Comparison of ENCODE assay signal across 22 cellular contexts in genomic region chrX:148448686-148449085, GRCh38. TPM values are rescaled to one million over a fixed set of nuclear protein-coding genes. Genes with fewer than 3 reads are reported as not detected.
DNase-seq lines count a peak whose midpoint lies in the region; ATAC-seq and TF ChIP-seq lines count a peak whose summit lies in the region.
"Had no signal": no experiment of that assay in that cellular context is flagged by ENCODE, and none has a peak within 500 bp of the region (broad histone marks: within the 10 kb centered on the region; RNA-seq: fewer than 3 reads in every experiment).

No MANE protein-coding gene starts in this region.

- no peaks in the 10 kb centered on the region for H3K36me3 ChIP-seq in OCI-LY3 (replicated peaks; ENCODE audit: low read depth, low read length)

- no peaks in the 10 kb centered on the region for H3K9me3 ChIP-seq in OCI-LY3 (ENCODE audit: insufficient read depth, low read length)

- H3K27me3 ChIP-seq in OCI-LY3 (ENCODE audit: low read depth, low read length), result peaks cover 9% of the 10 kb centered on the region; the same call in 1 of the 2 replicates

- no peak overlapping the region for H2AFZ ChIP-seq in OCI-LY3 (ENCODE audit: low read depth, low read length)

- ATAC-seq in GM18502 (IDR thresholded peaks at IDR 0.05; ENCODE audit: poor library complexity, unreplicated experiment) (peak; percentile 67), GM21576 (IDR thresholded peaks at IDR 0.05; ENCODE audit: unreplicated experiment) (peak; percentile 49)
- ATAC-seq: HepG2, PC-3, T-cell had no signal

- no peak overlapping the region for H3K27ac ChIP-seq in OCI-LY3 (ENCODE audit: low read length)

- H3K4me3 ChIP-seq in OCI-LY3 (ENCODE audit: low read length) (peak overlapping the region; percentile 22; the same call in 1 of the 2 replicates), foreskin fibroblast (ENCODE audit: low read depth in 1 of 2, low read length in 2 of 2) (no peak overlapping the region)

- peaks cover 16% of the 10 kb centered on the region for H3K4me1 ChIP-seq in OCI-LY3 (ENCODE audit: low read length)

- no peak for TF ChIP-seq CTCF in OCI-LY3 (IDR thresholded peaks at IDR 0.05; ENCODE audit: low read depth, low read length)
- TF ChIP-seq CTCF in foreskin fibroblast (IDR thresholded peaks at IDR 0.05; ENCODE audit: low read depth, low read length), result no peak

- peak overlapping the region; percentile 62 for H3K4me2 ChIP-seq in OCI-LY3 (ENCODE audit: low read length)

- DNase-seq in renal cortical epithelial cell (ENCODE audit: low read depth) (peak; percentile 55), C1 segment of cervical spinal cord (lab: John Stamatoyannopoulos, UW) (no peak), foreskin fibroblast (no peak), NCI-H2227 (lab: John Stamatoyannopoulos, UW; ENCODE audit: unreplicated experiment) (no peak), HuH-7 (ENCODE audit: low spot score) (no peak)
- DNase-seq: AML-193; CD8-positive, alpha-beta memory T cell; DND-41; GF-D8; H7; MM.1S; NCI-H1105 treated with DMSO at 0.1 percent for 48 hours; NCI-H2081 treated with DMSO at 0.1 percent for 48 hours; NCI-H345; NCI-H69; NK-92 treated with Interleukin-12 subunit alpha and Interleukin-12 subunit beta, amount 100 ng/mL, for 24 hours; PC-3; T-cell had no signal

- H3K9ac ChIP-seq in OCI-LY3 (ENCODE audit: low read length), result no peak overlapping the region

- H4K20me1 ChIP-seq in OCI-LY3 (ENCODE audit: insufficient read depth, low read length), result no peaks in the 10 kb centered on the region

- no peaks in the 10 kb centered on the region for H3K79me2 ChIP-seq in OCI-LY3 (ENCODE audit: low read length)

RNA-seq across cellular contexts. Expression of gene AFF2, which starts 51.7 kb away (rescaled TPM):
- total RNA-seq in renal cortical epithelial cell, result 0.35 and 1.3 TPM in 2 replicates
- total RNA-seq: HepG2, PC-3 had no signal
